ENCODE assay signal across 20 cellular contexts in genomic region chr20:9185511-9185910, GRCh38.
DNase-seq lines count a peak whose midpoint lies in the region; TF ChIP-seq lines count a peak whose summit lies in the region.
"Had no signal": no experiment of that assay in that cellular context is flagged by ENCODE, and none has a peak within 500 bp of the region (broad histone marks: within the 10 kb centered on the region; RNA-seq: fewer than 3 reads in every experiment).

No MANE protein-coding gene starts in this region.

- H3K4me1 ChIP-seq in HEK293 (ENCODE audit: control insufficient read depth, insufficient read depth, low read length), result no peaks in the 10 kb centered on the region; the same call in 1 of the 2 replicates
- H3K4me1 ChIP-seq: BLaER1 had no signal

- no peaks in the 10 kb centered on the region for H3K36me3 ChIP-seq in HEK293 (ENCODE audit: control insufficient read depth in 2 of 2, insufficient read depth in 1 of 2, low read length in 2 of 2)
- H3K36me3 ChIP-seq: BLaER1, transverse colon, WERI-Rb-1 had no signal

- H3K27ac ChIP-seq in AG04450 (ENCODE audit: low read depth, low read length) (peak overlapping the region; percentile 34), HEK293 (ENCODE audit: extremely low read depth, low read depth, low read length) (no peak overlapping the region)
- H3K27ac ChIP-seq: BLaER1, transverse colon, WERI-Rb-1 had no signal

- no peaks in the 10 kb centered on the region for H3K27me3 ChIP-seq in AG04450 (ENCODE audit: control insufficient read depth, insufficient read depth, low read length)
- H3K27me3 ChIP-seq: BLaER1, transverse colon had no signal

- TF ChIP-seq CTCF in AG04450 (IDR thresholded peaks at IDR 0.05; ENCODE audit: low read depth, low read length), result no peak
- TF ChIP-seq CTCF in HEK293 (tag by site-specific recombination; IDR thresholded peaks at IDR 0.05), result no peak
- TF ChIP-seq CTCF in fibroblast of pulmonary artery (IDR thresholded peaks at IDR 0.05; ENCODE audit: low read length, missing control alignments), result no peak

- DNase-seq in AG04450 (ENCODE audit: low read depth, low spot score) (peak; percentile 16), T1000 (lab: John Stamatoyannopoulos, UW) (peak; percentile 45), fibroblast of pulmonary artery (ENCODE audit: low read depth) (peak; percentile 6), NCI-H1930 (lab: John Stamatoyannopoulos, UW) (no peak), NCI-H1105 treated with DMSO at 0.1 percent for 48 hours (lab: John Stamatoyannopoulos, UW) (no peak), posterior vena cava (ENCODE audit: low spot score) (no peak)
- DNase-seq in stimulated activated CD4-positive, alpha-beta T cell treated with anti-CD3 and anti-CD28 coated beads, Interleukin-2, amount 100 ng/mL, for 24 hours, result no peak
- DNase-seq: activated CD8-positive, alpha-beta memory T cell treated with anti-CD3 and anti-CD28 coated beads, Interleukin-2, amount 10 ng/mL, durations not matched to agents 7 days and 5 days; activated naive CD4-positive, alpha-beta T cell treated with anti-CD3 and anti-CD28 coated beads, Interleukin-2, amount 50 U/mL, for 16 hours; central memory CD4-positive, alpha-beta T cell; DMS79; head of caudate nucleus; left colon; NCI-H1694; stimulated activated CD4-positive, alpha-beta T cell treated with anti-CD3 and anti-CD28 coated beads, Interleukin-1b, Interleukin-23, amount 100 ng/mL, for 48 hours; stimulated activated CD8-positive, alpha-beta memory T cell treated with anti-CD3 and anti-CD28 coated beads, Interleukin-4, amount 100 ng/mL, for 48 hours; transverse colon; WERI-Rb-1 had no signal

- intact Hi-C loops in posterior vena cava (cut with DNase I), result no loop called here

- CTCF ChIA-PET in AG04450 (lab: Charles Lee), result no interaction called here
- CTCF ChIA-PET in HEK293 (lab: Yijun Ruan, JAX), result interaction anchor here (0.8 kb wide), 1 partner anchor 15 kb away, joined by 3 read pairs; no protein-coding TSS in a partner anchor

- no peaks in the 10 kb centered on the region for H3K9me3 ChIP-seq in AG04450 (ENCODE audit: control insufficient read depth, insufficient read depth, low read length)
- H3K9me3 ChIP-seq in HEK293 (ENCODE audit: control insufficient read depth, insufficient read depth, low read depth, low read length), result no peaks in the 10 kb centered on the region
- H3K9me3 ChIP-seq: BLaER1, transverse colon had no signal

- POLR2A ChIA-PET in AG04450 (lab: Yijun Ruan, JAX) (no interaction called here), HEK293 (lab: Yijun Ruan, JAX) (no interaction called here)

- no peak overlapping the region for H3K4me3 ChIP-seq in AG04450 (ENCODE audit: low read depth, low read length)
- no peak overlapping the region for H3K4me3 ChIP-seq in HEK293 (ENCODE audit: low read depth, low read length)
- no peak overlapping the region for H3K4me3 ChIP-seq in fibroblast of pulmonary artery (replicated peaks; ENCODE audit: low read depth, low read length)
- H3K4me3 ChIP-seq: BLaER1, transverse colon had no signal

TF ChIP-seq in HEK293, 187 proteins besides CTCF, POLR2A, EP300 and RAD21:
- TF ChIP-seq ZNF629 (tag by site-specific recombination; IDR thresholded peaks at IDR 0.05), result peak; percentile 25; the same call in 1 of the 2 replicates
- no peak for TF ChIP-seq GFI1B (tag by site-specific recombination; IDR thresholded peaks at IDR 0.05)

Comparison
In these comparisons a context has a peak if more than half of its experiments do, and no peak if none do; other contexts are left out.
1. DNase-seq: peak in AG04450 (single experiment), T1000 (single experiment) and fibroblast of pulmonary artery (single experiment); none in NCI-H1930 (0 of 2), stimulated activated CD4-positive, alpha-beta T cell treated with anti-CD3 and anti-CD28 coated beads, Interleukin-2, amount 100 ng/mL, for 24 hours (0 of 2), NCI-H1105 treated with DMSO at 0.1 percent for 48 hours (single experiment) and posterior vena cava (single experiment).